Comparison of ENCODE assay signal across 11 cellular contexts in the genomic region with DNA sequence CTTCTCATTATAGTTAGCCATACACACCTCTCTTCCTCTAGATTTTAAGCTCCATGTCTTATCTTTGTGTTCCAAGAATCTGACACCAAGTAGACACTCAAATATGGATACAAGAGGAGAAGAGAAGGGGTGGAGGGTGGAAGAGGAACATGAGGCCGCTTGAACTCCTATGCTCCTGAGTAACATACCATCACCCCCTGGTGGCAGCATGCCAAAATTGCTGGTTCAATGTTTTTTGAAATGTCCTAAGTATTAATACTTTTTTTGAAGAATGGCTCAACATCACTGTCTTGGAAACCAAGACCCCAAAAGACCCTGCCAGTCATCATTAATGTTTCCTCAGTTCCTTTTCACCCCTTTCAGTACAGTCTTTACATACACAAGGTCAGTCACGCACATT.
DNase-seq lines count a peak whose midpoint lies in the region; ATAC-seq and TF ChIP-seq lines count a peak whose summit lies in the region.
"Had no signal": no experiment of that assay in that cellular context is flagged by ENCODE, and none has a peak within 500 bp of the region (broad histone marks: within the 10 kb centered on the region; RNA-seq: fewer than 3 reads in every experiment).

No MANE protein-coding gene starts in this region.

- peaks cover 5% of the 10 kb centered on the region for H3K9me3 Mint-ChIP-seq in activated naive CD4-positive, alpha-beta T cell treated with anti-CD3 and anti-CD28 coated beads for 36 hours
- H3K9me3 Mint-ChIP-seq in activated naive CD4-positive, alpha-beta T cell treated with anti-CD3 and anti-CD28 coated beads, Interleukin-2, amount 50 U/mL, for 72 hours: peaks cover 5 to 8% of the 10 kb centered on the region in 2 donors

- H3K27ac ChIP-seq in layer of hippocampus (ENCODE audit: low read depth, low read length): peak overlapping the region; percentile 47
- H3K27ac ChIP-seq in vagina: peak overlapping the region; percentile 86
- H3K27ac ChIP-seq: BLaER1, neutrophil had no signal

- no peak for TF ChIP-seq POLR2A in vagina (IDR thresholded peaks at IDR 0.05)

- peaks cover 2% of the 10 kb centered on the region for H3K27me3 Mint-ChIP-seq in activated naive CD4-positive, alpha-beta T cell treated with anti-CD3 and anti-CD28 coated beads for 36 hours (ENCODE audit: low read depth)

- H3K27me3 ChIP-seq in adipocyte (replicated peaks; ENCODE audit: control insufficient read depth, insufficient read depth, low read length) (no peaks in the 10 kb centered on the region), layer of hippocampus (ENCODE audit: control insufficient read depth, insufficient read depth, low read length) (no peaks in the 10 kb centered on the region), vagina (no peaks in the 10 kb centered on the region)
- H3K27me3 ChIP-seq: BLaER1 had no signal

- H3K4me1 ChIP-seq in adipocyte (ENCODE audit: control insufficient read depth, insufficient read depth, low read length) (peaks cover 95% of the 10 kb centered on the region), vagina (peaks cover 94% of the 10 kb centered on the region)

- H3K4me3 Mint-ChIP-seq in activated naive CD4-positive, alpha-beta T cell treated with anti-CD3 and anti-CD28 coated beads for 36 hours: no peak overlapping the region

- no peak for TF ChIP-seq CTCF in vagina (IDR thresholded peaks at IDR 0.05)

- H3K27ac Mint-ChIP-seq in activated naive CD4-positive, alpha-beta T cell treated with anti-CD3 and anti-CD28 coated beads for 36 hours: no peak overlapping the region
- H3K27ac Mint-ChIP-seq in activated naive CD4-positive, alpha-beta T cell treated with anti-CD3 and anti-CD28 coated beads, Interleukin-2, amount 50 U/mL, for 72 hours: no peak overlapping the region

- H3K4me1 Mint-ChIP-seq in activated naive CD4-positive, alpha-beta T cell treated with anti-CD3 and anti-CD28 coated beads for 36 hours (ENCODE audit: low read depth): no peaks in the 10 kb centered on the region

- H3K36me3 Mint-ChIP-seq in activated naive CD4-positive, alpha-beta T cell treated with anti-CD3 and anti-CD28 coated beads for 36 hours (ENCODE audit: low read depth): no peaks in the 10 kb centered on the region
- peaks cover 0 to 10% of the 10 kb centered on the region in 2 donors for H3K36me3 Mint-ChIP-seq in activated naive CD4-positive, alpha-beta T cell treated with anti-CD3 and anti-CD28 coated beads, Interleukin-2, amount 50 U/mL, for 72 hours

- H3K9me3 ChIP-seq in adipocyte (ENCODE audit: control insufficient read depth, low read length): no peaks in the 10 kb centered on the region
- no peaks in the 10 kb centered on the region for H3K9me3 ChIP-seq in vagina
- H3K9me3 ChIP-seq: neutrophil had no signal

- no peak for ATAC-seq in activated naive CD4-positive, alpha-beta T cell treated with anti-CD3 and anti-CD28 coated beads, Interleukin-2, amount 50 U/mL, for 72 hours
- no peak for ATAC-seq in HG03108 (IDR thresholded peaks at IDR 0.05; ENCODE audit: unreplicated experiment)

- intact Hi-C loops in activated naive CD4-positive, alpha-beta T cell treated with anti-CD3 and anti-CD28 coated beads for 36 hours (cut with micrococcal nuclease): no loop called here
- intact Hi-C loops in vagina (cut with DNase I): loop anchor here (5.0 kb wide), 1 partner anchor 36 kb away; no protein-coding TSS in a partner anchor

- H3K36me3 ChIP-seq in adipocyte (ENCODE audit: control insufficient read depth, insufficient read depth, low read length, severe bottlenecking) (peaks cover 10% of the 10 kb centered on the region), vagina (no peaks in the 10 kb centered on the region)
- H3K36me3 ChIP-seq: neutrophil had no signal

- peak overlapping the region; percentile 87 for H3K9ac ChIP-seq in adipocyte (ENCODE audit: low read length)
- H3K9ac ChIP-seq: BLaER1 had no signal

- H3K4me3 ChIP-seq in adipocyte (ENCODE audit: low read length): peak overlapping the region; percentile 42
- no peak overlapping the region for H3K4me3 ChIP-seq in vagina
- H3K4me3 ChIP-seq: BLaER1 had no signal

- peak; percentile 27 for DNase-seq in activated naive CD4-positive, alpha-beta T cell treated with anti-CD3 and anti-CD28 coated beads for 36 hours
- DNase-seq in activated naive CD4-positive, alpha-beta T cell treated with anti-CD3 and anti-CD28 coated beads, Interleukin-2, amount 50 U/mL, for 72 hours (ENCODE audit: low spot score in 2 of 2): no peak
- DNase-seq in adipocyte (ENCODE audit: low read depth) (no peak), vagina (ENCODE audit: extremely low spot score in 2 of 2) (no peak), GM19240 (ENCODE audit: insufficient read length, low spot score) (no peak)
- DNase-seq in central memory CD4-positive, alpha-beta T cell: no peak
- DNase-seq: NCI-H2107 had no signal

- CTCF ChIA-PET in activated naive CD4-positive, alpha-beta T cell treated with anti-CD3 and anti-CD28 coated beads for 36 hours (lab: Charles Lee): interaction anchor here (0.6 to 5.7 kb wide), 3 partner anchors 14 to 323 kb away, joined by 3 to 55 read pairs (median 46); no protein-coding TSS in a partner anchor
